8 cellular contexts compared by ENCODE assay signal in the genomic region with DNA sequence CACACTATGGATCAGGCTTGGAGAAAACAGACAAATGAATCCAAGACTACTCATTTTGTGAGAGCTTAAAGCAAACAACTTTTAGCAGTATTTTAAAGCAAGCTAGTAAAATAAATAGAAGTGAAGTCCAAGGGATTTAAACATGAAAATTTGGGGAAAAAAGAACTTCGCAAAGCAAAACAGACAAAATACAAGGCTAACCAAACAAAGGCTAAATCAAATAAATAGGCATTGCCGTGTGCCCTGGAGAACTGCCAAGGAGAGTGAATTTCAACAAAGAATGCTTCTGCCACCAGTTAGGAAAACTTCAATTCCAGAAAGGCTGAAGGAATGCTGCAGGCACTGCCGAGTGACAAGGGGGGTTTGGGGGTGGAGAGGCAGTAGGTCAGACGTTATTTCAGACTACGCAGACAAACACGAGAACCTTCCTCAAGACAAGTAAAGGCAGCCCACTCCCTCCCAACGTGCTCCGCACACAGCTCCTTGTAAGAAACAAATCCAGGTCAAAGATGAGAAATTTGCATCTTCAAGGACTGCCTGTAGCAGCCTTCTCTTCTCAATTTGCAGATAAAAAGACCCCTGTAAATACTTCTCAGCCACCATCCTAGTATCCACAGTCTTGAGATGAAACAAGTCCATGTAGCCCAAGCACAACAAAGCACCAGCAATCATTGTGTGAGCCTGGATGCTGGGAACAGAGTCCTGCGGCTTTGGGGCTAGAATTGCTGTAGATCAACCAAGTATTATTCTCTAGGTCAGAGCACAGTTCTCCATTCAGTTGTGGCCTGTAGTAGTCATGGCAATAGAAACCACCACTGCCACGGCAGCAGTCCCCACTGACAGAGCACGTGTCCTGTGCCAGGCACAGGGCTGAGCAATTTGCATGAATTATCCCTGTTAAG. TPM values are rescaled to one million over a fixed set of nuclear protein-coding genes. Genes with fewer than 3 reads are reported as not detected.
DNase-seq lines count a peak whose midpoint lies in the region; ATAC-seq and TF ChIP-seq lines count a peak whose summit lies in the region.

No MANE protein-coding gene starts in this region.

- TF ChIP-seq POLR2A in Peyer's patch (IDR thresholded peaks at IDR 0.05): no peak

- H3K9me3 ChIP-seq in Peyer's patch: no peaks in the 10 kb centered on the region

- intact Hi-C loops in posterior vena cava (cut with DNase I): loop anchor here (5.0 to 10.0 kb wide), 5 partner anchors 286 to 884 kb away; a partner anchor contains a TSS

- DNase-seq in Peyer's patch: peak in 2 of 3 donors; percentile 63 to 67
- DNase-seq in glomerular visceral epithelial cell (ENCODE audit: extremely low spot score): peak; percentile 55
- DNase-seq in posterior vena cava (ENCODE audit: low spot score): peak; percentile 84
- DNase-seq in effector memory CD8-positive, alpha-beta T cell: no peak
- DNase-seq in activated naive CD4-positive, alpha-beta T cell treated with Interleukin-2 at 50 U/mL for 16 hours: no peak
- DNase-seq in NCI-H2227 treated with DMSO at 0.1 percent for 48 hours (lab: John Stamatoyannopoulos, UW): no peak
- no peak for DNase-seq in endothelial cell (ENCODE audit: low spot score)

- H3K27ac ChIP-seq in Peyer's patch: peak overlapping the region; percentile 2 to 61 (median 46)

- H3K27ac Mint-ChIP-seq in effector memory CD8-positive, alpha-beta T cell: no peak overlapping the region
- no peak overlapping the region for H3K27ac Mint-ChIP-seq in endothelial cell (ENCODE audit: unreplicated experiment)

- no peaks in the 10 kb centered on the region for H3K36me3 ChIP-seq in Peyer's patch

- no peaks in the 10 kb centered on the region for H3K9me3 Mint-ChIP-seq in effector memory CD8-positive, alpha-beta T cell
- H3K9me3 Mint-ChIP-seq in endothelial cell (ENCODE audit: unreplicated experiment): no peaks in the 10 kb centered on the region

- no peaks in the 10 kb centered on the region for H3K4me1 Mint-ChIP-seq in effector memory CD8-positive, alpha-beta T cell (ENCODE audit: low read depth in 2 of 2)
- H3K4me1 Mint-ChIP-seq in endothelial cell (ENCODE audit: unreplicated experiment): no peaks in the 10 kb centered on the region

- peak; percentile 69 for ATAC-seq in GM18867 (IDR thresholded peaks at IDR 0.05; ENCODE audit: unreplicated experiment)
- no peak for ATAC-seq in effector memory CD8-positive, alpha-beta T cell (replicated peaks)

- H3K36me3 Mint-ChIP-seq in effector memory CD8-positive, alpha-beta T cell (ENCODE audit: insufficient read depth): no peaks in the 10 kb centered on the region
- H3K36me3 Mint-ChIP-seq in endothelial cell (ENCODE audit: low read depth, unreplicated experiment): no peaks in the 10 kb centered on the region

- H3K4me3 ChIP-seq in Peyer's patch: peak overlapping the region in 2 of 4 donors; percentile 31 to 40

- TF ChIP-seq CTCF in Peyer's patch (IDR thresholded peaks at IDR 0.05) (no peak), endothelial cell (IDR thresholded peaks at IDR 0.05; ENCODE audit: unreplicated experiment) (no peak)

- H3K4me1 ChIP-seq in Peyer's patch: peaks cover 0 to 17% (median 4%) of the 10 kb centered on the region in 4 donors

- H3K4me3 Mint-ChIP-seq in effector memory CD8-positive, alpha-beta T cell: no peak overlapping the region
- H3K4me3 Mint-ChIP-seq in endothelial cell (ENCODE audit: unreplicated experiment): no peak overlapping the region

- H3K27me3 Mint-ChIP-seq in effector memory CD8-positive, alpha-beta T cell: peaks cover 6 to 14% of the 10 kb centered on the region in 2 donors
- H3K27me3 Mint-ChIP-seq in endothelial cell (ENCODE audit: unreplicated experiment): no peaks in the 10 kb centered on the region

- H3K27me3 ChIP-seq in Peyer's patch: no peaks in the 10 kb centered on the region

RNA-seq across cellular contexts. Expression of a gene that starts 43.3 kb away (rescaled TPM):
- total RNA-seq in Peyer's patch: 10 to 100 TPM in 1 of 4 donors, 1 to 10 TPM in 3; 3.3 to 15.6 (median 6.9) TPM
- total RNA-seq in posterior vena cava: 1 to 10 TPM; 4.8 to 6.1 TPM
- 15.2 TPM for total RNA-seq in endothelial cell (ENCODE audit: unreplicated experiment)

RNA-seq across cellular contexts. Expression of a gene that starts 44.5 kb away (rescaled TPM):
- total RNA-seq in Peyer's patch (10 to 100 TPM in 3 of 4 donors, 1 to 10 TPM in 1; 9.5 to 44.6 (median 15.5) TPM), posterior vena cava (10 to 100 TPM in 1 of 2 donors, 1 to 10 TPM in 1; 8.2 to 11.5 TPM), endothelial cell (ENCODE audit: unreplicated experiment) (34.9 TPM)

Comparison
In these comparisons a context has a peak if more than half of its experiments do, and no peak if none do; other contexts are left out.
1. DNase-seq: peak in Peyer's patch (2 of 3), glomerular visceral epithelial cell (single experiment) and posterior vena cava (single experiment); none in effector memory CD8-positive, alpha-beta T cell (0 of 3), activated naive CD4-positive, alpha-beta T cell treated with Interleukin-2 at 50 U/mL for 16 hours (single experiment), NCI-H2227 treated with DMSO at 0.1 percent for 48 hours (single experiment) and endothelial cell (single experiment).